In the genomic region with DNA sequence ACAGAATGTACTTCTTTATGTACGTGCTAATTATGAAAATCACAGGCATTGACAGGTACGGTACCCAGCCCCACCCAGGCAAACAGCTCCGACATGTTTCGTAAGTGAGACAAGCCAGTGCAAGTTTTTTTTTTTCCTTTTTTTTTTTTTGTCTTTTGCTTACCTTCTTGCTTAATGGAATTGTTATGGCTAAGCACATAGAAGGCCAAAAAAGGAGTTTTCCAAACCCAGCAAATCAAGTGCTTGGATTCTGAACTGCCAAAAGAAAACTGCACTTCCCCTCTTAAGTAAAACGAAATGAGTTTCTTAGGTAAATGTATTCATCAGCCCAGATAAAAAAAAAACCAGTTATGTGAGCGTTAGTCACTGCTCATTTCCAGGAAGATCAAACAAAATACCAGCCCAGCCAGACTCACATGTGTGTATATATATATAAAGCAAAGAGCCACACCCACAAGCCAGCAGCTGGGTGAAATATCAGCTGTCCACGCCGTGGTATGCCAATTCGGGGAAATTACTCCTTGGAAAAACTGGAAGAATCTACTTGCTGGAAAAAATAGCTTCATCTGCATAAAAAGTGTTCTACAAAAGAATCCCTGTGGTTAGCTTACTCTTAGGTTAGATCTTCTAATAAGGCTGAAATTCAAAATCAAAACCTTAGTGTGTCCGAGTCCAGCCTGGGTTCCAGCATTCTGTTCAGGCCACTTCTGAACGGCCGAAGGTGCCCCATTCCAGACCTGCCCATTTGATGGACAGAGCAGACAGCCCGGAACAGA, we compare ENCODE assay signal across 8 cellular contexts. TPM values are rescaled to one million over a fixed set of nuclear protein-coding genes. Genes with fewer than 3 reads are reported as not detected.
DNase-seq lines count a peak whose midpoint lies in the region; ATAC-seq and TF ChIP-seq lines count a peak whose summit lies in the region.

No MANE protein-coding gene starts in this region.

- peaks cover 0 to 4% (median 0%) of the 10 kb centered on the region in 5 experiments for H3K9me3 Mint-ChIP-seq in brain

- peak overlapping the region; percentile 68 for H3K27ac ChIP-seq in SJSA1
- peak overlapping the region; percentile 28 for H3K27ac ChIP-seq in temporal lobe (ENCODE audit: low read depth, low read length)

- DNase-seq in GM04503 (ENCODE audit: low read depth) (peak; percentile 64), SJSA1 (ENCODE audit: low read depth in 1 of 2, low spot score in 2 of 2) (peak; percentile 88 to 90), left lobe of liver (ENCODE audit: low spot score) (peak; percentile 42), HAP-1 (ENCODE audit: low spot score in 2 of 2) (no peak), GM10266 (ENCODE audit: extremely low spot score) (no peak)

- peak overlapping the region in 4 of 5 experiments; percentile 23 to 82 (median 76) for H3K27ac Mint-ChIP-seq in brain

- no peak for ATAC-seq in left lobe of liver
- no peak for ATAC-seq in HG03520 (IDR thresholded peaks at IDR 0.05; ENCODE audit: unreplicated experiment)

- H3K36me3 ChIP-seq in SJSA1: peaks cover 82% of the 10 kb centered on the region
- H3K36me3 ChIP-seq in HAP-1 (replicated peaks): peaks cover 61% of the 10 kb centered on the region

- no peak for TF ChIP-seq CTCF in brain (conservative IDR thresholded peaks at IDR 0.05)
- no peak for TF ChIP-seq CTCF in GM10266 (IDR thresholded peaks at IDR 0.05; ENCODE audit: control insufficient read depth, insufficient read depth, low read depth, missing control alignments)

- H3K4me1 ChIP-seq in SJSA1 (replicated peaks) (peaks cover 76% of the 10 kb centered on the region), HAP-1 (peaks cover 4% of the 10 kb centered on the region; the same call in 1 of the 2 replicates)

- peaks cover 79% of the 10 kb centered on the region for H3K4me1 Mint-ChIP-seq in brain

- H3K27me3 Mint-ChIP-seq in brain: peaks cover 3% of the 10 kb centered on the region

- H3K4me3 Mint-ChIP-seq in brain: peak overlapping the region in 4 of 5 experiments; percentile 5 to 53 (median 26)

- H3K36me3 Mint-ChIP-seq in brain: peaks cover 69% of the 10 kb centered on the region

- H3K9me3 ChIP-seq in SJSA1 (replicated peaks) (no peaks in the 10 kb centered on the region), HAP-1 (no peaks in the 10 kb centered on the region)

- H3K27me3 ChIP-seq in SJSA1 (replicated peaks) (no peaks in the 10 kb centered on the region), HAP-1 (ENCODE audit: low read depth) (no peaks in the 10 kb centered on the region)

- no peak overlapping the region for H3K4me3 ChIP-seq in SJSA1
- H3K4me3 ChIP-seq in HAP-1: no peak overlapping the region

- in situ Hi-C loops in HAP-1 (cut with MboI; ENCODE audit: low sequenced_read_pairs): loop anchor here (25.0 kb wide), 1 partner anchor 590 kb away; no protein-coding TSS in a partner anchor

RNA-seq across cellular contexts. Expression of a gene that starts 8.0 kb away (rescaled TPM):
- total RNA-seq in SJSA1 (2014; rRNA removed; shearing (Covaris generic)): 18.0 and 21.3 TPM in 2 replicates
- 34.8 TPM for polyA plus RNA-seq in brain (ENCODE audit: insufficient read depth, low read depth, low replicate concordance)
- total RNA-seq in left lobe of liver (27.3 TPM), temporal lobe (79.4 TPM)

Comparison
In these comparisons a context has a peak if more than half of its experiments do, and no peak if none do; other contexts are left out.
1. DNase-seq: peak in GM04503 (single experiment), SJSA1 (2 of 2) and left lobe of liver (single experiment); none in HAP-1 (0 of 2) and GM10266 (single experiment).